Comparison of ENCODE assay signal across 16 cellular contexts in the genomic region with DNA sequence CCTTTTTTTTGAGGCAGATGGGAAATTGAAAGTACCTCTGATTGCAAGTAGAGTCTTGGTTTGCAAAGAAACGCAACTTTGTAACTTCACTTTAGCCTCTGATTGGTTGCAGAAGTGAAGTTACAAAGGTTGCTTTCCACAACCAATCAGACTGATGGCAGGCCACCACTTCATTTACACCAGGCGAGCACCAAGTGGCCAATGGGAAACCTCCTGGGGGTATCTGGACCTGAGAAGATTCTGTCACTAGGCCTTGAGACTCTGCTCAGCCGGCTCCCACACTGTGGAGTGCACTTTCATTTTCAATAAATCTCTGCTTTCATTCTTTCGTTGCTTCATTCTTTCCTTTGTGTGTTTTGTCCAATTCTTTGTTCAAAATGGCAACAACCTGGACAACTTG.
"Had no signal": no experiment of that assay in that cellular context is flagged by ENCODE, and none has a peak within 500 bp of the region (broad histone marks: within the 10 kb centered on the region; RNA-seq: fewer than 3 reads in every experiment).

No MANE protein-coding gene starts in this region.

- H3K27ac ChIP-seq: SJCRH30 had no signal

- H3K4me1 ChIP-seq: SJCRH30 had no signal

- H3K4me3 ChIP-seq: K562, SJCRH30 had no signal

- H3K36me3 ChIP-seq: SJCRH30 had no signal

- FAIRE-seq: K562, RCC 7860 had no signal

- H3K27me3 Mint-ChIP-seq: IgD-negative memory B cell had no signal

- DNase-seq: MV-4-11, NCI-H1048, NCI-H1105, NCI-H1417, NCI-H1436 treated with DMSO at 0.1 percent for 48 hours, NCI-H187 treated with DMSO at 0.1 percent for 48 hours, NCI-H2029 treated with DMSO at 0.1 percent for 48 hours, NCI-H2227 treated with DMSO at 0.1 percent for 48 hours, NCI-H526 treated with DMSO at 0.1 percent for 48 hours, NCI-H748 treated with DMSO at 0.1 percent for 48 hours, RPMI8226, SJCRH30 had no signal

- H3K27me3 ChIP-seq: SJCRH30 had no signal

- H3K27ac Mint-ChIP-seq: IgD-negative memory B cell had no signal

- H3K4me3 Mint-ChIP-seq: IgD-negative memory B cell had no signal

- ATAC-seq: K562, SK-N-SH treated with all-trans-retinoic acid at 6 μM for 48 hours had no signal

- H3K9me3 ChIP-seq: SJCRH30 had no signal
